8 cellular contexts compared by ENCODE assay signal in genomic region chr5:88140396-88140862, GRCh38.
A peak's percentile ranks its signal among the peaks of the same experiment; 100 is the strongest.
DNase-seq lines count a peak whose midpoint lies in the region; TF ChIP-seq lines count a peak whose summit lies in the region.

No MANE protein-coding gene starts in this region.

- intact Hi-C loops in ascending aorta (cut with DNase I), result loop anchor here (2.0 to 5.0 kb wide), 5 partner anchors 358 to 742 kb away; partner anchors contain the start of genes CCNH and MEF2C
- intact Hi-C loops in spleen (cut with DNase I; ENCODE audit: low total_unique reads), result loop anchor here (10.0 kb wide), 1 partner anchor 534 kb away; no protein-coding TSS in a partner anchor

- peak overlapping the region; percentile 38 for H3K4me3 ChIP-seq in HFF-Myc (replicated peaks; ENCODE audit: low read depth, low read length)
- H3K4me3 ChIP-seq in ascending aorta, result peak overlapping the region; percentile 51 to 63
- H3K4me3 ChIP-seq in spleen, result peak overlapping the region; percentile 31 to 67 (median 37)

- H3K4me1 ChIP-seq in ascending aorta (no peaks in the 10 kb centered on the region), spleen (peaks cover 5 to 53% (median 30%) of the 10 kb centered on the region in 6 donors)

- TF ChIP-seq POLR2A in spleen (IDR thresholded peaks at IDR 0.05), result no peak

- TF ChIP-seq CTCF in HFF-Myc (IDR thresholded peaks at IDR 0.05; ENCODE audit: low read depth, low read length, missing control alignments) (no peak), ascending aorta (IDR thresholded peaks at IDR 0.05) (no peak), spleen (IDR thresholded peaks at IDR 0.05 in 8 of 11, conservative IDR thresholded peaks at IDR 0.05 in 3 of 11) (no peak)

- 7 to 12% (median 9%) methylated on average over 16 of the region's 16 CpGs for WGBS in spleen, 5 donors

- H3K27me3 ChIP-seq in ascending aorta (no peaks in the 10 kb centered on the region), spleen (replicated peaks in 1 of 7) (peaks cover 0 to 88% (median 56%) of the 10 kb centered on the region in 7 donors)

- peak overlapping the region in 1 of 2 donors; percentile 63 for H3K27ac ChIP-seq in ascending aorta
- H3K27ac ChIP-seq in spleen, result peak overlapping the region in 2 of 8 donors; percentile 40 to 51

- no peak for DNase-seq in HFF-Myc (ENCODE audit: extremely low read depth, low read depth)
- no peak for DNase-seq in ascending aorta (ENCODE audit: low spot score in 2 of 2)
- DNase-seq in iPS-NIHi7 (ENCODE audit: extremely low spot score), result peak; percentile 80
- DNase-seq in spleen, result no peak
- no peak for DNase-seq in NCI-H446 (lab: John Stamatoyannopoulos, UW)
- no peak for DNase-seq in HCEC 1CT
- DNase-seq in stimulated activated CD4-positive, alpha-beta T cell treated with anti-CD3 and anti-CD28 coated beads, Interleukin-1b, Interleukin-23, amount 100 ng/mL, for 48 hours, result no peak
- DNase-seq in NCI-H2196 (lab: John Stamatoyannopoulos, UW; ENCODE audit: unreplicated experiment), result no peak

- no peaks in the 10 kb centered on the region for H3K36me3 ChIP-seq in ascending aorta
- no peaks in the 10 kb centered on the region for H3K36me3 ChIP-seq in spleen

- H3K9me3 ChIP-seq in ascending aorta (no peaks in the 10 kb centered on the region), spleen (peaks cover 0 to 4% (median 0%) of the 10 kb centered on the region in 8 donors)
